Comparison of ENCODE assay signal across 10 cellular contexts in the genomic region with DNA sequence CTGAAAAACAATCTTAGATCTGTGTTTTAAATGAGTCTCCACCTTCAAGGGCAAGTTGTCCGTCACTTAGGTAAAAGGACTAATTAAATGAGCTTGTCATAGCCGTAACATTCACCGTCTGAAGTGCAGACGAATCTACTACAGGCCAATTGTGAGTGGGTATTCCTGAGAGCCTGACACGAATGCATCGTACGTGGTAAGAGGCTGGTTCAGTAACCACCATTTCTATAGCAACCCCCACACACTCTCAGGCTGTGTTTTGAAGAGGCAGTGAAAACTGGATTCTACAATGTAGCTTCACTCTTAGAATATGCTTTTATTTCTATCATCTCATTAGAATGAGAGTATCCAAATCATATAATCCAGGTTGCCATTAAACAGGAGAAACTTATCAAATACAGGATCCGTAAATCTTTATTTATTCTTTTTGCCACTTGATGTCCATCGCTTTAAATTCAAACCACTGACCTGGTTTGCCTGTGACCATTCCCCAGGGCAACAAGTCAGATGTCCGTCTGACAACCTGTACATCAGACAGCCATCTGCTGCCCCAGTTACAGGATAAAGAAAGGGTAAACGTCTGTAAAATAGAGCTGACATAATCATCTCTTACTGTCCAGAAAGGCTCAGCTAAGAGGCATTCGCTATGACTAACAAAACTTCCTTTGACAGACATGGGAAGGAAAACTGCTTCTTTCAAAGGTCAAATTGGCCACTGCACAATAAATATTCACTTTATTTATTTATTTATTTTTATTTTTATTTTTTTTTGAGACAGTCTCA.
DNase-seq lines count a peak whose midpoint lies in the region; ATAC-seq and TF ChIP-seq lines count a peak whose summit lies in the region.
"Had no signal": no experiment of that assay in that cellular context is flagged by ENCODE, and none has a peak within 500 bp of the region (broad histone marks: within the 10 kb centered on the region; RNA-seq: fewer than 3 reads in every experiment).

No MANE protein-coding gene starts in this region.

- no peaks in the 10 kb centered on the region for H3K27me3 Mint-ChIP-seq in activated T-cell treated with anti-CD3 and anti-CD28 coated beads, Interleukin-2, amount 50 U/mL, for 72 hours (ENCODE audit: low read depth)
- H3K27me3 Mint-ChIP-seq in activated naive CD8-positive, alpha-beta T cell: no peaks in the 10 kb centered on the region
- peaks cover 7% of the 10 kb centered on the region for H3K27me3 Mint-ChIP-seq in glutamatergic neuron (ENCODE audit: unreplicated experiment)
- no peaks in the 10 kb centered on the region for H3K27me3 Mint-ChIP-seq in type B pancreatic cell

- H3K4me1 ChIP-seq in A673 (ENCODE audit: insufficient read depth, low read length, poor library complexity, severe bottlenecking) (no peaks in the 10 kb centered on the region), aorta (ENCODE audit: control insufficient read depth in 1 of 2, insufficient read depth in 2 of 2, low read length in 2 of 2) (peaks cover 0 to 3% of the 10 kb centered on the region in 2 donors)

- 86 to 89% methylated on average over 12 of the region's 12 CpGs for WGBS in aorta, 2 donors

- intact Hi-C loops in A673 (cut with micrococcal nuclease; ENCODE audit: unreplicated experiment) (no loop called here), aorta (cut with DNase I) (no loop called here)

- H3K27me3 ChIP-seq in A673 (replicated peaks; ENCODE audit: insufficient read depth, low read depth, low read length, poor library complexity) (no peaks in the 10 kb centered on the region), aorta (ENCODE audit: control insufficient read depth in 1 of 2, insufficient read depth in 2 of 2, low read length in 1 of 2) (no peaks in the 10 kb centered on the region)
- H3K27me3 ChIP-seq: BLaER1 had no signal

- no peak for TF ChIP-seq CTCF in glutamatergic neuron (IDR thresholded peaks at IDR 0.05; ENCODE audit: partially characterized antibody, unreplicated experiment)
- TF ChIP-seq CTCF in type B pancreatic cell (conservative IDR thresholded peaks at IDR 0.05): no peak
- TF ChIP-seq CTCF in A673 (conservative IDR thresholded peaks at IDR 0.05; ENCODE audit: low read depth, low read length): no peak

- peak overlapping the region in 1 of 2 donors; percentile 41 for H3K4me3 Mint-ChIP-seq in activated T-cell treated with anti-CD3 and anti-CD28 coated beads, Interleukin-2, amount 50 U/mL, for 72 hours
- H3K4me3 Mint-ChIP-seq in activated naive CD8-positive, alpha-beta T cell: peak overlapping the region; percentile 23
- H3K4me3 Mint-ChIP-seq in glutamatergic neuron (ENCODE audit: unreplicated experiment): peak overlapping the region; percentile 58
- no peak overlapping the region for H3K4me3 Mint-ChIP-seq in type B pancreatic cell

- ATAC-seq in activated T-cell treated with anti-CD3 and anti-CD28 coated beads, Interleukin-2, amount 50 U/mL, for 72 hours (replicated peaks in 1 of 2): peak; percentile 80 to 83
- no peak for ATAC-seq in aorta (ENCODE audit: low FRiP score)

- H3K4me1 Mint-ChIP-seq in activated T-cell treated with anti-CD3 and anti-CD28 coated beads, Interleukin-2, amount 50 U/mL, for 72 hours (ENCODE audit: low read depth): peaks cover 4% of the 10 kb centered on the region
- peaks cover 12% of the 10 kb centered on the region for H3K4me1 Mint-ChIP-seq in activated naive CD8-positive, alpha-beta T cell (ENCODE audit: low read depth)
- H3K4me1 Mint-ChIP-seq in glutamatergic neuron (ENCODE audit: low read depth, unreplicated experiment) (peaks cover 46% of the 10 kb centered on the region), type B pancreatic cell (ENCODE audit: unreplicated experiment) (peaks cover 5% of the 10 kb centered on the region)

- no peaks in the 10 kb centered on the region for H3K36me3 ChIP-seq in A673 (ENCODE audit: insufficient read depth, low read length, poor library complexity, severe bottlenecking)
- no peaks in the 10 kb centered on the region for H3K36me3 ChIP-seq in aorta (ENCODE audit: control insufficient read depth in 1 of 2, insufficient read depth in 2 of 2, low read length in 1 of 2)

- H3K27ac ChIP-seq in A673 (ENCODE audit: low read depth, low read length, poor library complexity, severe bottlenecking) (no peak overlapping the region), aorta (ENCODE audit: low read depth in 1 of 2, low read length in 2 of 2) (no peak overlapping the region)
- H3K27ac ChIP-seq: BLaER1 had no signal

- H3K9me3 ChIP-seq in A673 (ENCODE audit: low read depth, low read length, poor library complexity, severe bottlenecking): no peaks in the 10 kb centered on the region
- H3K9me3 ChIP-seq in aorta (ENCODE audit: control insufficient read depth, low read length): no peaks in the 10 kb centered on the region
- H3K9me3 ChIP-seq: BLaER1 had no signal

- no peaks in the 10 kb centered on the region for H3K36me3 Mint-ChIP-seq in activated T-cell treated with anti-CD3 and anti-CD28 coated beads, Interleukin-2, amount 50 U/mL, for 72 hours (ENCODE audit: insufficient read depth in 2 of 2)
- peaks cover 7% of the 10 kb centered on the region for H3K36me3 Mint-ChIP-seq in activated naive CD8-positive, alpha-beta T cell
- H3K36me3 Mint-ChIP-seq in glutamatergic neuron (ENCODE audit: unreplicated experiment) (no peaks in the 10 kb centered on the region), type B pancreatic cell (peaks cover 6% of the 10 kb centered on the region)

- CTCF ChIA-PET in A673 (lab: Charles Lee): no interaction called here

- no TSS peak for BruUV-seq in A673 (replicated peaks; lab: Mats Ljungman, UMichigan)

- H3K4me3 ChIP-seq in A673 (ENCODE audit: low read depth, low read length, poor library complexity, severe bottlenecking): no peak overlapping the region
- no peak overlapping the region for H3K4me3 ChIP-seq in aorta (ENCODE audit: low read length in 2 of 2)
- H3K4me3 ChIP-seq: BLaER1 had no signal

- DNase-seq in activated T-cell treated with anti-CD3 and anti-CD28 coated beads, Interleukin-2, amount 50 U/mL, for 72 hours: peak; percentile 12 to 20
- DNase-seq in activated T-cell treated with anti-CD3 and anti-CD28 coated beads, Interleukin-2, amount 50 U/mL, for 48 hours: no peak
- DNase-seq in glutamatergic neuron (peak; percentile 63), type B pancreatic cell (ENCODE audit: extremely low spot score, unreplicated experiment) (no peak), A673 (ENCODE audit: low spot score) (no peak), NCI-H510A treated with DMSO at 0.1 percent for 48 hours (lab: John Stamatoyannopoulos, UW) (no peak), aorta (no peak)
- DNase-seq: NK-92 treated with Interleukin-12 subunit alpha and Interleukin-12 subunit beta, amount 100 ng/mL, for 24 hours had no signal

- H3K9me3 Mint-ChIP-seq in activated T-cell treated with anti-CD3 and anti-CD28 coated beads, Interleukin-2, amount 50 U/mL, for 72 hours: no peaks in the 10 kb centered on the region
- no peaks in the 10 kb centered on the region for H3K9me3 Mint-ChIP-seq in activated naive CD8-positive, alpha-beta T cell (ENCODE audit: low read depth)
- H3K9me3 Mint-ChIP-seq in glutamatergic neuron (ENCODE audit: unreplicated experiment): peaks cover 6% of the 10 kb centered on the region
- H3K9me3 Mint-ChIP-seq in type B pancreatic cell: no peaks in the 10 kb centered on the region

- no peak overlapping the region for H3K27ac Mint-ChIP-seq in activated T-cell treated with anti-CD3 and anti-CD28 coated beads, Interleukin-2, amount 50 U/mL, for 72 hours
- no peak overlapping the region for H3K27ac Mint-ChIP-seq in activated naive CD8-positive, alpha-beta T cell
- H3K27ac Mint-ChIP-seq in glutamatergic neuron (ENCODE audit: unreplicated experiment): peak overlapping the region; percentile 95
- H3K27ac Mint-ChIP-seq in type B pancreatic cell: peak overlapping the region; percentile 62

- POLR2A ChIA-PET in A673 (lab: Charles Lee; ENCODE audit: low non-redundant PET): interaction anchor here (0.7 kb wide), 1 partner anchor 50 kb away, joined by 3 read pairs; no protein-coding TSS in a partner anchor

Comparison
In these comparisons a context has a peak if more than half of its experiments do, and no peak if none do; other contexts are left out.
1. DNase-seq: peak in activated T-cell treated with anti-CD3 and anti-CD28 coated beads, Interleukin-2, amount 50 U/mL, for 72 hours (2 of 2) and glutamatergic neuron (single experiment); none in activated T-cell treated with anti-CD3 and anti-CD28 coated beads, Interleukin-2, amount 50 U/mL, for 48 hours (0 of 2), type B pancreatic cell (single experiment), A673 (single experiment), NCI-H510A treated with DMSO at 0.1 percent for 48 hours (single experiment) and aorta (0 of 2).
2. H3K27ac Mint-ChIP-seq: peak in glutamatergic neuron (single experiment) and type B pancreatic cell (single experiment); none in activated T-cell treated with anti-CD3 and anti-CD28 coated beads, Interleukin-2, amount 50 U/mL, for 72 hours (single experiment) and activated naive CD8-positive, alpha-beta T cell (single experiment).